1 cellular context compared by ENCODE assay signal in genomic region chr2:3805120-3805519, GRCh38.
TF ChIP-seq lines count a peak whose summit lies in the region.

No MANE protein-coding gene starts in this region.

TF ChIP-seq in H1, 55 proteins besides CTCF, POLR2A, EP300 and RAD21 (continued from another document):
- TF ChIP-seq CHD7 (IDR thresholded peaks at IDR 0.05; ENCODE audit: insufficient replicate concordance, low read length) (no peak), GABPA (IDR thresholded peaks at IDR 0.05; ENCODE audit: borderline replicate concordance, insufficient read depth, low read length) (no peak), EZH2 (IDR thresholded peaks at IDR 0.05; ENCODE audit: low read depth, low read length, severe bottlenecking) (no peak), BRCA1 (IDR thresholded peaks at IDR 0.05; ENCODE audit: low read depth, low read length) (no peak), KDM1A (IDR thresholded peaks at IDR 0.05; ENCODE audit: borderline replicate concordance, low read length) (no peak), E2F6 (IDR thresholded peaks at IDR 0.05) (no peak)
